ENCODE assay signal across 28 cellular contexts in the genomic region with DNA sequence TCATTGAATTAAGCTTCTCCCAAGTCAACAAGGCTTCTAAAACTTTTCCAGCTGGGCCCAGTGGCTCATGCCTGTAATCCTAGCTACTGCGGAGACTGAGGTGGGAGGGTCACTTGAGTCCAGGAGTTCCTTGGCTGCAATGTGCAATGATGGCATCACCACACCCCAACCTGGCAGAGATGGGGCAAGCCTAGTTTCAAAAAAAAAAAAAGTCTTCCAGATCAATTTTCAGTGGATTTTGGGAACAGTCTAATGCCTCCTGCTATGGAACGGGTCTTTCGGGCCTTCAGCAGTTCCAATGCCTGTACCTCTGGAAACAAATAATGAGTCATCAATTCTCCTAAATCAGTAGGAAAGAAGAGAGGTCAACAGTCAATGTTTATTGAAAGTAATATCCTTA.
"Had no signal": no experiment of that assay in that cellular context is flagged by ENCODE, and none has a peak within 500 bp of the region (broad histone marks: within the 10 kb centered on the region; RNA-seq: fewer than 3 reads in every experiment).

No MANE protein-coding gene starts in this region.

- H3K9me3 ChIP-seq: ascending aorta, SJCRH30 had no signal

- H3K4me1 ChIP-seq: SJCRH30 had no signal

- H3K27me3 ChIP-seq: ascending aorta, cardiac muscle cell, SJCRH30 had no signal

- H3K4me1 Mint-ChIP-seq: activated CD4-positive, alpha-beta T cell treated with anti-CD3 and anti-CD28 coated beads for 36 hours; activated CD4-positive, alpha-beta T cell treated with anti-CD3 and anti-CD28 coated beads, Interleukin-2, amount 10 ng/mL, durations not matched to agents 7 days and 5 days; activated naive CD4-positive, alpha-beta T cell treated with anti-CD3 and anti-CD28 coated beads, Interleukin-2, amount 50 U/mL, for 24 hours; activated naive CD8-positive, alpha-beta T cell treated with anti-CD3 and anti-CD28 coated beads, Interleukin-2, amount 10 ng/mL, durations not matched to agents 7 days and 5 days; central memory CD8-positive, alpha-beta T cell had no signal

- H3K36me3 ChIP-seq: ascending aorta, cardiac muscle cell, SJCRH30 had no signal

- ATAC-seq: activated CD4-positive, alpha-beta T cell treated with anti-CD3 and anti-CD28 coated beads for 36 hours; activated CD8-positive, alpha-beta T cell treated with anti-CD3 and anti-CD28 coated beads, Interleukin-2, amount 10 ng/mL, durations not matched to agents 7 days and 5 days; Panc1 had no signal

- H3K4me3 ChIP-seq: ascending aorta, cardiac muscle cell, SJCRH30, SK-N-MC had no signal

- H3K36me3 Mint-ChIP-seq: activated naive CD4-positive, alpha-beta T cell treated with anti-CD3 and anti-CD28 coated beads, Interleukin-2, amount 50 U/mL, for 24 hours; activated naive CD8-positive, alpha-beta T cell treated with anti-CD3 and anti-CD28 coated beads, Interleukin-2, amount 10 ng/mL, durations not matched to agents 7 days and 5 days had no signal

- H3K27ac Mint-ChIP-seq: activated CD4-positive, alpha-beta T cell treated with anti-CD3 and anti-CD28 coated beads for 36 hours; activated CD4-positive, alpha-beta T cell treated with anti-CD3 and anti-CD28 coated beads, Interleukin-2, amount 10 ng/mL, durations not matched to agents 7 days and 5 days; activated CD8-positive, alpha-beta T cell treated with anti-CD3 and anti-CD28 coated beads, Interleukin-2, amount 10 ng/mL, durations not matched to agents 7 days and 5 days; activated naive CD4-positive, alpha-beta T cell treated with anti-CD3 and anti-CD28 coated beads, Interleukin-2, amount 50 U/mL, for 24 hours; activated naive CD8-positive, alpha-beta T cell treated with anti-CD3 and anti-CD28 coated beads, Interleukin-2, amount 10 ng/mL, durations not matched to agents 7 days and 5 days; activated T-cell treated with anti-CD3 and anti-CD28 coated beads, Interleukin-2, amount 50 U/mL, for 24 hours; activated T-helper 2 cell treated with anti-CD3 and anti-CD28 coated beads, Interferon-gamma antibody, Interleukin-2, Interleukin-4, amounts not matched to agents 10 μg/mL and 5 μg/mL and 100 μg/mL, durations not matched to agents 14 hours and 24 hours and 36 hours had no signal

- H3K4me3 Mint-ChIP-seq: activated CD4-positive, alpha-beta T cell treated with anti-CD3 and anti-CD28 coated beads for 36 hours; activated CD4-positive, alpha-beta T cell treated with anti-CD3 and anti-CD28 coated beads, Interleukin-2, amount 10 ng/mL, durations not matched to agents 7 days and 5 days; activated CD8-positive, alpha-beta T cell treated with anti-CD3 and anti-CD28 coated beads, Interleukin-2, amount 10 ng/mL, durations not matched to agents 7 days and 5 days; activated naive CD4-positive, alpha-beta T cell treated with anti-CD3 and anti-CD28 coated beads, Interleukin-2, amount 50 U/mL, for 24 hours; activated naive CD8-positive, alpha-beta T cell treated with anti-CD3 and anti-CD28 coated beads, Interleukin-2, amount 10 ng/mL, durations not matched to agents 7 days and 5 days; activated T-cell treated with anti-CD3 and anti-CD28 coated beads, Interleukin-2, amount 50 U/mL, for 24 hours; central memory CD8-positive, alpha-beta T cell had no signal

- H3K27ac ChIP-seq: ascending aorta, cardiac muscle cell, SJCRH30, SK-N-MC had no signal

- H3K9me3 Mint-ChIP-seq: central memory CD8-positive, alpha-beta T cell had no signal

- H3K27me3 Mint-ChIP-seq: activated CD4-positive, alpha-beta T cell treated with anti-CD3 and anti-CD28 coated beads, Interleukin-2, amount 10 ng/mL, durations not matched to agents 7 days and 5 days; activated naive CD4-positive, alpha-beta T cell treated with anti-CD3 and anti-CD28 coated beads, Interleukin-2, amount 50 U/mL, for 24 hours; activated naive CD8-positive, alpha-beta T cell treated with anti-CD3 and anti-CD28 coated beads, Interleukin-2, amount 10 ng/mL, durations not matched to agents 7 days and 5 days had no signal

- DNase-seq: activated CD4-positive, alpha-beta T cell treated with anti-CD3 and anti-CD28 coated beads for 36 hours; activated CD4-positive, alpha-beta T cell treated with anti-CD3 and anti-CD28 coated beads, Interleukin-2, amount 10 ng/mL, durations not matched to agents 7 days and 5 days; activated CD4-positive, alpha-beta T cell treated with anti-CD3 and anti-CD28 coated beads, Interleukin-2, amount 50 U/mL, for 48 hours; activated CD8-positive, alpha-beta T cell treated with anti-CD3 and anti-CD28 coated beads, Interleukin-2, amount 10 ng/mL, durations not matched to agents 7 days and 5 days; activated gamma-delta T cell; activated naive CD4-positive, alpha-beta T cell treated with Interleukin-2 at 50 U/mL for 16 hours; activated naive CD8-positive, alpha-beta T cell treated with anti-CD3 and anti-CD28 coated beads, Interleukin-2, amount 10 ng/mL, durations not matched to agents 7 days and 5 days; activated T-cell treated with anti-CD3 and anti-CD28 coated beads, Interleukin-2, amount 50 U/mL, for 24 hours; NCI-H1105; NCI-H1417 treated with DMSO at 0.1 percent for 48 hours; NCI-H187 treated with DMSO at 0.1 percent for 48 hours; NCI-H2081; NCI-H2171 treated with DMSO at 0.1 percent for 48 hours; NCI-H2227 treated with DMSO at 0.1 percent for 48 hours; NCI-H446; NCI-H510A treated with DMSO at 0.1 percent for 48 hours; NCI-H526 treated with DMSO at 0.1 percent for 48 hours; NCI-H774; SHP77; SJCRH30; T1000 had no signal
